Comparison of ENCODE assay signal across 19 cellular contexts in genomic region chr2:31238126-31238905, GRCh38. TPM values are rescaled to one million over a fixed set of nuclear protein-coding genes. Genes with fewer than 3 reads are reported as not detected.
DNase-seq lines count a peak whose midpoint lies in the region; ATAC-seq and TF ChIP-seq lines count a peak whose summit lies in the region.
"Had no signal": no experiment of that assay in that cellular context is flagged by ENCODE, and none has a peak within 500 bp of the region (broad histone marks: within the 10 kb centered on the region; RNA-seq: fewer than 3 reads in every experiment).

No MANE protein-coding gene starts in this region.

- no peak for ATAC-seq in GM21786 (IDR thresholded peaks at IDR 0.05; ENCODE audit: unreplicated experiment)
- ATAC-seq: CD8-positive, alpha-beta T cell; lower lobe of right lung had no signal

- CTCF ChIA-PET in activated CD4-positive, alpha-beta memory T cell treated with anti-CD3 and anti-CD28 coated beads, Interleukin-2, amount 10 ng/mL, durations not matched to agents 7 days and 5 days (lab: Charles Lee), result interaction anchor here (0.9 kb wide), 1 partner anchor 95 kb away, joined by 3 read pairs; no protein-coding TSS in a partner anchor
- CTCF ChIA-PET in activated CD4-positive, alpha-beta memory T cell treated with anti-CD3 and anti-CD28 coated beads for 36 hours (lab: Charles Lee), result no interaction called here

- no peaks in the 10 kb centered on the region for H3K9me3 Mint-ChIP-seq in activated CD4-positive, alpha-beta memory T cell treated with anti-CD3 and anti-CD28 coated beads, Interleukin-2, amount 10 ng/mL, durations not matched to agents 7 days and 5 days
- H3K9me3 Mint-ChIP-seq in activated CD4-positive, alpha-beta memory T cell treated with anti-CD3 and anti-CD28 coated beads for 36 hours, result no peaks in the 10 kb centered on the region
- peaks cover 4% of the 10 kb centered on the region for H3K9me3 Mint-ChIP-seq in glutamatergic neuron (ENCODE audit: unreplicated experiment)
- H3K9me3 Mint-ChIP-seq: CD8-positive, alpha-beta T cell had no signal

- no peaks in the 10 kb centered on the region for H3K36me3 Mint-ChIP-seq in activated CD4-positive, alpha-beta memory T cell treated with anti-CD3 and anti-CD28 coated beads, Interleukin-2, amount 10 ng/mL, durations not matched to agents 7 days and 5 days (ENCODE audit: low read depth)
- no peaks in the 10 kb centered on the region for H3K36me3 Mint-ChIP-seq in activated CD4-positive, alpha-beta memory T cell treated with anti-CD3 and anti-CD28 coated beads for 36 hours
- H3K36me3 Mint-ChIP-seq in glutamatergic neuron (ENCODE audit: unreplicated experiment), result no peaks in the 10 kb centered on the region

- TF ChIP-seq CTCF in coronary artery (IDR thresholded peaks at IDR 0.05) (no peak), glutamatergic neuron (IDR thresholded peaks at IDR 0.05; ENCODE audit: partially characterized antibody, unreplicated experiment) (no peak)

- H3K4me1 Mint-ChIP-seq in activated CD4-positive, alpha-beta memory T cell treated with anti-CD3 and anti-CD28 coated beads, Interleukin-2, amount 10 ng/mL, durations not matched to agents 7 days and 5 days, result peaks cover 23% of the 10 kb centered on the region
- peaks cover 12% of the 10 kb centered on the region for H3K4me1 Mint-ChIP-seq in activated CD4-positive, alpha-beta memory T cell treated with anti-CD3 and anti-CD28 coated beads for 36 hours (ENCODE audit: low read depth)
- H3K4me1 Mint-ChIP-seq in glutamatergic neuron (ENCODE audit: low read depth, unreplicated experiment), result peaks cover 9% of the 10 kb centered on the region

- peak; percentile 11 for DNase-seq in activated CD4-positive, alpha-beta memory T cell treated with anti-CD3 and anti-CD28 coated beads, Interleukin-2, amount 10 ng/mL, durations not matched to agents 7 days and 5 days
- DNase-seq in activated CD4-positive, alpha-beta memory T cell treated with anti-CD3 and anti-CD28 coated beads for 36 hours, result no peak
- DNase-seq in coronary artery (ENCODE audit: low spot score) (peak; percentile 66), mesenteric fat pad (ENCODE audit: low spot score) (peak; percentile 41), DMS79 (lab: John Stamatoyannopoulos, UW) (no peak), glutamatergic neuron (no peak)
- DNase-seq: EL; erythroblast; lower lobe of right lung; NCI-H2171; stimulated activated naive CD4-positive, alpha-beta T cell treated with Interleukin-2 at 50 U/mL for 16 hours had no signal

- POLR2A ChIA-PET in activated CD4-positive, alpha-beta memory T cell treated with anti-CD3 and anti-CD28 coated beads, Interleukin-2, amount 10 ng/mL, durations not matched to agents 7 days and 5 days (lab: Charles Lee), result no interaction called here
- POLR2A ChIA-PET in activated CD4-positive, alpha-beta memory T cell treated with anti-CD3 and anti-CD28 coated beads for 36 hours (lab: Charles Lee), result no interaction called here

- H3K4me3 Mint-ChIP-seq in activated CD4-positive, alpha-beta memory T cell treated with anti-CD3 and anti-CD28 coated beads, Interleukin-2, amount 10 ng/mL, durations not matched to agents 7 days and 5 days, result no peak overlapping the region
- H3K4me3 Mint-ChIP-seq in activated CD4-positive, alpha-beta memory T cell treated with anti-CD3 and anti-CD28 coated beads for 36 hours, result no peak overlapping the region
- H3K4me3 Mint-ChIP-seq in glutamatergic neuron (ENCODE audit: unreplicated experiment), result no peak overlapping the region
- H3K4me3 Mint-ChIP-seq: CD8-positive, alpha-beta T cell had no signal

- intact Hi-C loops in activated CD4-positive, alpha-beta memory T cell treated with anti-CD3 and anti-CD28 coated beads for 36 hours (cut with micrococcal nuclease), result no loop called here

- H3K4me3 ChIP-seq in coronary artery, result no peak overlapping the region
- H3K4me3 ChIP-seq: HAP-1, hepatocyte, lower lobe of right lung, SJSA1 had no signal

- no peaks in the 10 kb centered on the region for H3K27me3 Mint-ChIP-seq in activated CD4-positive, alpha-beta memory T cell treated with anti-CD3 and anti-CD28 coated beads, Interleukin-2, amount 10 ng/mL, durations not matched to agents 7 days and 5 days
- no peaks in the 10 kb centered on the region for H3K27me3 Mint-ChIP-seq in activated CD4-positive, alpha-beta memory T cell treated with anti-CD3 and anti-CD28 coated beads for 36 hours
- H3K27me3 Mint-ChIP-seq in glutamatergic neuron (ENCODE audit: unreplicated experiment), result no peaks in the 10 kb centered on the region

- no peak overlapping the region for H3K27ac Mint-ChIP-seq in activated CD4-positive, alpha-beta memory T cell treated with anti-CD3 and anti-CD28 coated beads, Interleukin-2, amount 10 ng/mL, durations not matched to agents 7 days and 5 days
- no peak overlapping the region for H3K27ac Mint-ChIP-seq in activated CD4-positive, alpha-beta memory T cell treated with anti-CD3 and anti-CD28 coated beads for 36 hours
- H3K27ac Mint-ChIP-seq in glutamatergic neuron (ENCODE audit: unreplicated experiment), result no peak overlapping the region
- H3K27ac Mint-ChIP-seq: CD8-positive, alpha-beta T cell had no signal

- H3K27ac ChIP-seq in coronary artery (peak overlapping the region; percentile 87 to 97), temporal lobe (ENCODE audit: low read depth, low read length) (peak overlapping the region; percentile 72)
- H3K27ac ChIP-seq: hepatocyte, neutrophil, SJSA1 had no signal

RNA-seq across cellular contexts. Expression of gene EHD3, which starts 4.4 kb away (rescaled TPM):
- total RNA-seq in activated CD4-positive, alpha-beta memory T cell treated with anti-CD3 and anti-CD28 coated beads, Interleukin-2, amount 10 ng/mL, durations not matched to agents 7 days and 5 days, result 1 to 10 TPM in 1 of 2 experiments, under 1 TPM in 1; 0.86 to 1.1 TPM
- total RNA-seq in activated CD4-positive, alpha-beta memory T cell treated with anti-CD3 and anti-CD28 coated beads for 36 hours, result 1 to 10 TPM; 1.4 to 1.5 TPM
- total RNA-seq in mesenteric fat pad (2.4 TPM), temporal lobe (7.1 TPM), glutamatergic neuron (ENCODE audit: unreplicated experiment) (11.5 TPM)

RNA-seq across cellular contexts. Expression of gene CAPN14, which starts 21.0 kb away (rescaled TPM):
- total RNA-seq in activated CD4-positive, alpha-beta memory T cell treated with anti-CD3 and anti-CD28 coated beads, Interleukin-2, amount 10 ng/mL, durations not matched to agents 7 days and 5 days, result under 1 TPM; 0.35 TPM
- total RNA-seq in activated CD4-positive, alpha-beta memory T cell treated with anti-CD3 and anti-CD28 coated beads for 36 hours, result under 1 TPM; 0.19 to 0.39 TPM
- total RNA-seq in mesenteric fat pad (0.10 TPM), temporal lobe (0.98 TPM), glutamatergic neuron (ENCODE audit: unreplicated experiment) (0.25 TPM)
- total RNA-seq: A172, SJSA1 had no signal

Comparison
In these comparisons a context has a peak if more than half of its experiments do, and no peak if none do; other contexts are left out.
1. DNase-seq: peak in activated CD4-positive, alpha-beta memory T cell treated with anti-CD3 and anti-CD28 coated beads, Interleukin-2, amount 10 ng/mL, durations not matched to agents 7 days and 5 days (single experiment), coronary artery (single experiment) and mesenteric fat pad (single experiment); none in activated CD4-positive, alpha-beta memory T cell treated with anti-CD3 and anti-CD28 coated beads for 36 hours (single experiment), DMS79 (single experiment) and glutamatergic neuron (single experiment).